Comparison of ENCODE assay signal across 17 cellular contexts in the genomic region with DNA sequence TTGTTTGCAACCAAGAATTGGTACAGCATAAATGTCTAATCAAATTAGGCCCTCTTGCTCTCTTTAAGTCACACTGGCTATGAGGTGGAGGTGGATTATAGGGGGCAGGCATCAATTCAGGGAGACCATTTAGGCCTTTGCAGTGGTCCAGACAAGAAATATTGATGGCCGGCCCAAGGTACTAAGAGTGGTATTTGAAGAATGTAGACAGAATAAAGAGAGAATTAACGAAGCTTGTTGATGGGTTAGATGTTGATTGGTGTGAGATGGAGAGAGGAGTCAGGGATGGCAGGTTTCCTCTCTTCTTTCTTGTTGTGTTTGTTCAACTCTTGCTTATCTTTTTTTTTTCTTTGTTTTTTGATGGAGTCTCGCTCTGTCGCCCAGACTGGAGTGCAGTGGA. TPM values are rescaled to one million over a fixed set of nuclear protein-coding genes. Genes with fewer than 3 reads are reported as not detected.
DNase-seq lines count a peak whose midpoint lies in the region.
"Had no signal": no experiment of that assay in that cellular context is flagged by ENCODE, and none has a peak within 500 bp of the region (broad histone marks: within the 10 kb centered on the region; RNA-seq: fewer than 3 reads in every experiment).

No MANE protein-coding gene starts in this region.

- H3K9ac ChIP-seq in mesenchymal stem cell (ENCODE audit: low read length), result no peak overlapping the region

- H3K27me3 ChIP-seq in ACC112 (ENCODE audit: insufficient read depth, low read length), result no peaks in the 10 kb centered on the region
- H3K27me3 ChIP-seq in CD4-positive, alpha-beta memory T cell (ENCODE audit: insufficient read depth, low read length), result no peaks in the 10 kb centered on the region
- H3K27me3 ChIP-seq in mesenchymal stem cell (ENCODE audit: control insufficient read depth in 1 of 2, insufficient read depth in 1 of 2, low read length in 2 of 2), result no peaks in the 10 kb centered on the region
- H3K27me3 ChIP-seq: heart right ventricle had no signal

- H3K36me3 ChIP-seq in ACC112 (ENCODE audit: insufficient read depth, low read length) (peaks cover 11% of the 10 kb centered on the region), mesenchymal stem cell (ENCODE audit: control insufficient read depth in 1 of 2, insufficient read depth in 2 of 2, low read depth in 1 of 2, low read length in 2 of 2) (peaks cover 0 to 26% of the 10 kb centered on the region in 2 experiments)
- peaks cover 4% of the 10 kb centered on the region for H3K36me3 ChIP-seq in CD4-positive, alpha-beta memory T cell (ENCODE audit: insufficient read depth, low read length)

- no peaks in the 10 kb centered on the region for H3K9me3 Mint-ChIP-seq in CD4-positive, alpha-beta memory T cell
- no peaks in the 10 kb centered on the region for H3K9me3 Mint-ChIP-seq in activated T-helper 1 cell treated with anti-CD3 and anti-CD28 coated beads, Interleukin-12 subunit alpha, Interleukin-12 subunit beta, Interleukin-2, Interleukin-4 antibody, amounts not matched to agents 30 ng/mL and 10 ng/mL and 1 ng/mL, durations not matched to agents 14 hours and 24 hours and 36 hours
- H3K9me3 Mint-ChIP-seq: activated CD4-positive, alpha-beta memory T cell treated with anti-CD3 and anti-CD28 coated beads for 36 hours; dendritic cell treated with granulocyte-macrophage colony-stimulating factor and Interleukin-4, amounts not matched to agents 40 ng/mL and 50 ng/mL, for 4 days had no signal

- H3K27ac ChIP-seq in ACC112 (ENCODE audit: low read depth, low read length) (0 out of 2 replicates have a peak overlapping the region, but pooled peaks have one; percentile 13), mesenchymal stem cell (ENCODE audit: low read length, poor library complexity, severe bottlenecking) (peak overlapping the region; percentile 71)
- H3K27ac ChIP-seq in CD4-positive, alpha-beta memory T cell (ENCODE audit: low read depth, low read length), result no peak overlapping the region

- intact Hi-C loops in CD4-positive, alpha-beta memory T cell (cut with micrococcal nuclease), result loop anchor here (1.0 to 5.0 kb wide), 3 partner anchors 14 to 126 kb away; partner anchors contain the start of gene ZNF639
- intact Hi-C loops in activated T-helper 1 cell treated with anti-CD3 and anti-CD28 coated beads, Interleukin-12 subunit alpha, Interleukin-12 subunit beta, Interleukin-2, Interleukin-4 antibody, amounts not matched to agents 30 ng/mL and 10 ng/mL and 1 ng/mL, durations not matched to agents 14 hours and 24 hours and 36 hours (cut with micrococcal nuclease), result loop anchor here (1.0 kb wide), 2 partner anchors 15 to 49 kb away; no protein-coding TSS in a partner anchor

- H3K4ac ChIP-seq in mesenchymal stem cell (ENCODE audit: low read depth in 1 of 2, low read length in 2 of 2), result no peak overlapping the region

- H3K4me3 ChIP-seq in ACC112 (ENCODE audit: low read depth, low read length) (no peak overlapping the region), mesenchymal stem cell (ENCODE audit: insufficient read depth in 1 of 2, low read depth in 1 of 2, low read length in 2 of 2) (no peak overlapping the region)
- H3K4me3 ChIP-seq in CD4-positive, alpha-beta memory T cell (ENCODE audit: low read length in 2 of 2), result no peak overlapping the region
- H3K4me3 ChIP-seq: heart right ventricle had no signal

- no peak for DNase-seq in CD4-positive, alpha-beta memory T cell
- no peak for DNase-seq in activated T-helper 1 cell treated with anti-CD3 and anti-CD28 coated beads, Interleukin-12 subunit alpha, Interleukin-12 subunit beta, Interleukin-2, Interleukin-4 antibody, amounts not matched to agents 30 ng/mL and 10 ng/mL and 1 ng/mL, durations not matched to agents 14 hours and 24 hours and 36 hours (ENCODE audit: low spot score)
- DNase-seq in mesenchymal stem cell (no peak), AG08396 (ENCODE audit: low spot score) (no peak), DMS53 treated with DMSO at 0.1 percent for 48 hours (lab: John Stamatoyannopoulos, UW; ENCODE audit: unreplicated experiment) (no peak), DMS79 treated with DMSO at 0.1 percent for 48 hours (lab: John Stamatoyannopoulos, UW) (no peak), ureter (ENCODE audit: low spot score) (no peak)
- DNase-seq: activated CD4-positive, alpha-beta memory T cell treated with anti-CD3 and anti-CD28 coated beads for 36 hours; activated effector memory CD4-positive, alpha-beta T cell treated with anti-CD3 and anti-CD28 coated beads, Interleukin-2, amount 50 U/mL, for 16 hours; AML-193; DMS53; heart right ventricle; NCI-H1436 treated with DMSO at 0.1 percent for 48 hours; NCI-H345; T1000 had no signal

- no peak overlapping the region for H3K23ac ChIP-seq in mesenchymal stem cell (ENCODE audit: low read length in 2 of 2)

- peaks cover 41% of the 10 kb centered on the region for H3K79me2 ChIP-seq in ACC112 (ENCODE audit: control insufficient read depth, insufficient read depth, low read length, unreplicated experiment)

- H3K27me3 Mint-ChIP-seq in CD4-positive, alpha-beta memory T cell, result no peaks in the 10 kb centered on the region
- H3K27me3 Mint-ChIP-seq in activated T-helper 1 cell treated with anti-CD3 and anti-CD28 coated beads, Interleukin-12 subunit alpha, Interleukin-12 subunit beta, Interleukin-2, Interleukin-4 antibody, amounts not matched to agents 30 ng/mL and 10 ng/mL and 1 ng/mL, durations not matched to agents 14 hours and 24 hours and 36 hours (ENCODE audit: insufficient read depth), result no peaks in the 10 kb centered on the region
- H3K27me3 Mint-ChIP-seq: activated CD4-positive, alpha-beta memory T cell treated with anti-CD3 and anti-CD28 coated beads for 36 hours; dendritic cell treated with granulocyte-macrophage colony-stimulating factor and Interleukin-4, amounts not matched to agents 40 ng/mL and 50 ng/mL, for 4 days had no signal

- H2BK120ac ChIP-seq in mesenchymal stem cell (ENCODE audit: low read depth, low read length), result no peak overlapping the region

- H3K36me3 Mint-ChIP-seq in CD4-positive, alpha-beta memory T cell, result peaks cover 10 to 14% of the 10 kb centered on the region in 2 donors
- H3K36me3 Mint-ChIP-seq in activated T-helper 1 cell treated with anti-CD3 and anti-CD28 coated beads, Interleukin-12 subunit alpha, Interleukin-12 subunit beta, Interleukin-2, Interleukin-4 antibody, amounts not matched to agents 30 ng/mL and 10 ng/mL and 1 ng/mL, durations not matched to agents 14 hours and 24 hours and 36 hours (ENCODE audit: low read depth), result peaks cover 8% of the 10 kb centered on the region

- H3K4me3 Mint-ChIP-seq in CD4-positive, alpha-beta memory T cell, result peak overlapping the region in 3 of 8 donors; percentile 39 to 47 (median 42)
- peak overlapping the region; percentile 46 for H3K4me3 Mint-ChIP-seq in activated T-helper 1 cell treated with anti-CD3 and anti-CD28 coated beads, Interleukin-12 subunit alpha, Interleukin-12 subunit beta, Interleukin-2, Interleukin-4 antibody, amounts not matched to agents 30 ng/mL and 10 ng/mL and 1 ng/mL, durations not matched to agents 14 hours and 24 hours and 36 hours
- H3K4me3 Mint-ChIP-seq: activated CD4-positive, alpha-beta memory T cell treated with anti-CD3 and anti-CD28 coated beads for 36 hours; dendritic cell treated with granulocyte-macrophage colony-stimulating factor and Interleukin-4, amounts not matched to agents 40 ng/mL and 50 ng/mL, for 4 days had no signal

- no peaks in the 10 kb centered on the region for H3K9me3 ChIP-seq in CD4-positive, alpha-beta memory T cell (ENCODE audit: control insufficient read depth in 1 of 2, low read length in 2 of 2)
- no peaks in the 10 kb centered on the region for H3K9me3 ChIP-seq in mesenchymal stem cell (ENCODE audit: control insufficient read depth, low read length)
- H3K9me3 ChIP-seq: heart right ventricle had no signal

- H3K14ac ChIP-seq in mesenchymal stem cell (ENCODE audit: low read length in 2 of 2), result no peak overlapping the region

- peak overlapping the region; percentile 18 to 92 (median 65) for H3K27ac Mint-ChIP-seq in CD4-positive, alpha-beta memory T cell
- H3K27ac Mint-ChIP-seq in activated T-helper 1 cell treated with anti-CD3 and anti-CD28 coated beads, Interleukin-12 subunit alpha, Interleukin-12 subunit beta, Interleukin-2, Interleukin-4 antibody, amounts not matched to agents 30 ng/mL and 10 ng/mL and 1 ng/mL, durations not matched to agents 14 hours and 24 hours and 36 hours, result peak overlapping the region; percentile 21
- H3K27ac Mint-ChIP-seq: dendritic cell treated with granulocyte-macrophage colony-stimulating factor and Interleukin-4, amounts not matched to agents 40 ng/mL and 50 ng/mL, for 4 days had no signal

- POLR2A ChIA-PET in CD4-positive, alpha-beta memory T cell (lab: Charles Lee; ENCODE audit: partially characterized antibody), result interaction anchor here (3.1 kb wide), 1 partner anchor 48 kb away, joined by 21 read pairs; the partner anchor contains the start of gene PIK3CA

- H3K79me1 ChIP-seq in mesenchymal stem cell (replicated peaks; ENCODE audit: low read length, poor library complexity, severe bottlenecking), result peaks cover 8% of the 10 kb centered on the region

- no peak overlapping the region for H4K8ac ChIP-seq in mesenchymal stem cell (ENCODE audit: low read length)

- no peak overlapping the region for H2BK5ac ChIP-seq in mesenchymal stem cell (ENCODE audit: low read depth, low read length, poor library complexity, severe bottlenecking)

- no peak overlapping the region for H3K18ac ChIP-seq in mesenchymal stem cell (ENCODE audit: low read depth in 1 of 2, low read length in 2 of 2)

- H3K4me2 ChIP-seq in mesenchymal stem cell (ENCODE audit: low read length, poor library complexity, severe bottlenecking), result no peak overlapping the region

- 80% methylated on average over 4 of the region's 4 CpGs for WGBS in mesenchymal stem cell

- no peak overlapping the region for H2AFZ ChIP-seq in ACC112 (ENCODE audit: low read length, unreplicated experiment)
- no peak overlapping the region for H2AFZ ChIP-seq in mesenchymal stem cell (ENCODE audit: low read depth, low read length)

- peak overlapping the region; percentile 4 for H2AK5ac ChIP-seq in mesenchymal stem cell (ENCODE audit: low read length, severe bottlenecking)

- CTCF ChIA-PET in CD4-positive, alpha-beta memory T cell (lab: Charles Lee; ENCODE audit: partially characterized antibody), result interaction anchor here (3.1 kb wide), 1 partner anchor 49 kb away, joined by 14 read pairs; the partner anchor contains the start of gene PIK3CA

- no peak overlapping the region for H2BK15ac ChIP-seq in mesenchymal stem cell (ENCODE audit: low read depth, poor library complexity, severe bottlenecking)

- no peak overlapping the region for H2BK12ac ChIP-seq in mesenchymal stem cell (ENCODE audit: low read length in 2 of 2)

- H3K4me1 ChIP-seq in ACC112 (ENCODE audit: control insufficient read depth, insufficient read depth, low read length, unreplicated experiment) (peaks cover 14% of the 10 kb centered on the region), mesenchymal stem cell (ENCODE audit: control insufficient read depth, insufficient read depth, low read depth, low read length) (peaks cover 3% of the 10 kb centered on the region)
- peaks cover 28% of the 10 kb centered on the region for H3K4me1 ChIP-seq in CD4-positive, alpha-beta memory T cell (ENCODE audit: insufficient read depth, low read length)

- H3K4me1 Mint-ChIP-seq in CD4-positive, alpha-beta memory T cell, result peaks cover 38 to 60% (median 51%) of the 10 kb centered on the region in 4 donors
- peaks cover 28% of the 10 kb centered on the region for H3K4me1 Mint-ChIP-seq in activated T-helper 1 cell treated with anti-CD3 and anti-CD28 coated beads, Interleukin-12 subunit alpha, Interleukin-12 subunit beta, Interleukin-2, Interleukin-4 antibody, amounts not matched to agents 30 ng/mL and 10 ng/mL and 1 ng/mL, durations not matched to agents 14 hours and 24 hours and 36 hours (ENCODE audit: low read depth)

- H4K91ac ChIP-seq in mesenchymal stem cell (ENCODE audit: low read length), result no peak overlapping the region

RNA-seq across cellular contexts. Expression of gene PIK3CA, which starts 48.5 kb away (rescaled TPM):
- 10 to 100 TPM; 45.5 to 47.2 TPM for total RNA-seq in CD4-positive, alpha-beta memory T cell
- polyA plus RNA-seq in CD4-positive, alpha-beta memory T cell, result 10 to 100 TPM; 12.4 to 21.8 TPM
- total RNA-seq in activated T-helper 1 cell treated with anti-CD3 and anti-CD28 coated beads, Interleukin-12 subunit alpha, Interleukin-12 subunit beta, Interleukin-2, Interleukin-4 antibody, amounts not matched to agents 30 ng/mL and 10 ng/mL and 1 ng/mL, durations not matched to agents 14 hours and 24 hours and 36 hours, result 18.9 and 19.7 TPM in 2 replicates
- polyA plus RNA-seq in mesenchymal stem cell (2013, experiment 1 of 2), result 12.6 TPM
- 14.7 TPM for polyA plus RNA-seq in mesenchymal stem cell (2013, experiment 2 of 2)
- 22.5 TPM for total RNA-seq in ureter

RNA-seq across cellular contexts. Expression of gene KCNMB3, which starts 54.2 kb away (rescaled TPM):
- total RNA-seq in CD4-positive, alpha-beta memory T cell, result 1 to 10 TPM in 1 of 2 experiments, under 1 TPM in 1; 0.87 to 1.7 TPM
- polyA plus RNA-seq in CD4-positive, alpha-beta memory T cell, result 1 to 10 TPM in 1 of 2 donors, under 1 TPM in 1; 0.13 to 1.7 TPM
- 0.10 and 0.47 TPM in 2 replicates for total RNA-seq in activated T-helper 1 cell treated with anti-CD3 and anti-CD28 coated beads, Interleukin-12 subunit alpha, Interleukin-12 subunit beta, Interleukin-2, Interleukin-4 antibody, amounts not matched to agents 30 ng/mL and 10 ng/mL and 1 ng/mL, durations not matched to agents 14 hours and 24 hours and 36 hours
- 0.98 TPM for polyA plus RNA-seq in mesenchymal stem cell (2013, experiment 1 of 2)
- 0.77 TPM for polyA plus RNA-seq in mesenchymal stem cell (2013, experiment 2 of 2)
- 5.9 TPM for total RNA-seq in ureter
